Comparison of ENCODE assay signal across 1 cellular context in genomic region chr16:57624044-57624688, GRCh38.
TF ChIP-seq lines count a peak whose summit lies in the region.

No MANE protein-coding gene starts in this region.

TF ChIP-seq in HepG2, 621 proteins besides CTCF, POLR2A, EP300 and RAD21 (continued from another document and continues in another):
- TF ChIP-seq ZNF710 (CRISPR knock-in tag; IDR thresholded peaks at IDR 0.05; ENCODE audit: borderline replicate concordance): no peak
- peak; percentile 53 for TF ChIP-seq ARID5B (CRISPR knock-in tag; IDR thresholded peaks at IDR 0.05)
- TF ChIP-seq THYN1 (CRISPR knock-in tag; IDR thresholded peaks at IDR 0.05; ENCODE audit: borderline replicate concordance, low read depth): no peak
- TF ChIP-seq PBX3 (CRISPR knock-in tag; IDR thresholded peaks at IDR 0.05; ENCODE audit: borderline replicate concordance): no peak
- TF ChIP-seq ZNF292 (CRISPR knock-in tag; IDR thresholded peaks at IDR 0.05; ENCODE audit: borderline replicate concordance, low read depth): 0 out of 2 replicates have a peak, but pooled peaks have one; percentile 11
- peak; percentile 51; the same call in 1 of the 2 replicates for TF ChIP-seq ZBTB7B (CRISPR knock-in tag; IDR thresholded peaks at IDR 0.05)
- no peak for TF ChIP-seq ZSCAN21 (CRISPR knock-in tag; IDR thresholded peaks at IDR 0.05; ENCODE audit: borderline replicate concordance)
- no peak for TF ChIP-seq NR2F6 (IDR thresholded peaks at IDR 0.05)
- peak; percentile 57; the same call in 1 of the 2 replicates for TF ChIP-seq NR2F6 (CRISPR knock-in tag; IDR thresholded peaks at IDR 0.05)
- TF ChIP-seq ZNF441 (CRISPR knock-in tag; IDR thresholded peaks at IDR 0.05; ENCODE audit: borderline replicate concordance): no peak
- no peak for TF ChIP-seq GPN1 (CRISPR knock-in tag; IDR thresholded peaks at IDR 0.05; ENCODE audit: borderline replicate concordance)
- TF ChIP-seq ETV6 (CRISPR knock-in tag; conservative IDR thresholded peaks at IDR 0.05): no peak
- TF ChIP-seq NCOA5 (CRISPR knock-in tag; IDR thresholded peaks at IDR 0.05): no peak
- TF ChIP-seq CENPT (CRISPR knock-in tag; IDR thresholded peaks at IDR 0.05; ENCODE audit: low read depth): no peak
- no peak for TF ChIP-seq ZC3H13 (CRISPR knock-in tag; IDR thresholded peaks at IDR 0.05)
- TF ChIP-seq HIC2 (CRISPR knock-in tag; IDR thresholded peaks at IDR 0.05; ENCODE audit: low read depth): no peak; the same call in 1 of the 2 replicates
- TF ChIP-seq ZNF772 (CRISPR knock-in tag; IDR thresholded peaks at IDR 0.05): no peak
- TF ChIP-seq NFKBIZ (CRISPR knock-in tag; IDR thresholded peaks at IDR 0.05): peak; percentile 50; the same call in 1 of the 2 replicates
- no peak for TF ChIP-seq ZNF75D (CRISPR knock-in tag; IDR thresholded peaks at IDR 0.05; ENCODE audit: borderline replicate concordance)
- TF ChIP-seq NR1H2 (CRISPR knock-in tag; IDR thresholded peaks at IDR 0.05; ENCODE audit: borderline replicate concordance, low read depth): no peak
- no peak for TF ChIP-seq ARNTL (CRISPR knock-in tag; IDR thresholded peaks at IDR 0.05)
- no peak for TF ChIP-seq ZNF749 (CRISPR knock-in tag; IDR thresholded peaks at IDR 0.05; ENCODE audit: borderline replicate concordance)
- TF ChIP-seq ATF3 (CRISPR knock-in tag; IDR thresholded peaks at IDR 0.05): peak; percentile 97
- no peak for TF ChIP-seq ZNF30 (CRISPR knock-in tag; IDR thresholded peaks at IDR 0.05)
- TF ChIP-seq TSC22D2 (CRISPR knock-in tag; IDR thresholded peaks at IDR 0.05; ENCODE audit: borderline replicate concordance): no peak
- no peak for TF ChIP-seq ZKSCAN8 (CRISPR knock-in tag; IDR thresholded peaks at IDR 0.05; ENCODE audit: borderline replicate concordance)
- TF ChIP-seq HIVEP1 (CRISPR knock-in tag; IDR thresholded peaks at IDR 0.05): no peak
- TF ChIP-seq UBTF (CRISPR knock-in tag; IDR thresholded peaks at IDR 0.05): no peak
- no peak for TF ChIP-seq ZNF724P (CRISPR knock-in tag; IDR thresholded peaks at IDR 0.05; ENCODE audit: borderline replicate concordance)
- TF ChIP-seq ZBTB46 (CRISPR knock-in tag; IDR thresholded peaks at IDR 0.05; ENCODE audit: borderline replicate concordance): no peak
- peak; percentile 41; the same call in 1 of the 2 replicates for TF ChIP-seq RARA (CRISPR knock-in tag; IDR thresholded peaks at IDR 0.05)
- TF ChIP-seq ZSCAN22 (CRISPR knock-in tag; IDR thresholded peaks at IDR 0.05): no peak
- no peak for TF ChIP-seq DNMT3B (CRISPR knock-in tag; conservative IDR thresholded peaks at IDR 0.05)
- no peak for TF ChIP-seq ZNF264 (CRISPR knock-in tag; IDR thresholded peaks at IDR 0.05)
- TF ChIP-seq NRL (CRISPR knock-in tag; IDR thresholded peaks at IDR 0.05; ENCODE audit: borderline replicate concordance): no peak
- TF ChIP-seq ZBTB8A (CRISPR knock-in tag; IDR thresholded peaks at IDR 0.05; ENCODE audit: borderline replicate concordance, low read depth): no peak
- TF ChIP-seq NR2F2 (IDR thresholded peaks at IDR 0.05; ENCODE audit: borderline replicate concordance, low read depth): no peak
- no peak for TF ChIP-seq ZBTB21 (CRISPR knock-in tag; IDR thresholded peaks at IDR 0.05)
- 0 out of 2 replicates have a peak, but pooled peaks have one; percentile 32 for TF ChIP-seq KLF12 (CRISPR knock-in tag; IDR thresholded peaks at IDR 0.05; ENCODE audit: borderline replicate concordance)
- TF ChIP-seq SMC3 (IDR thresholded peaks at IDR 0.05; ENCODE audit: low read length): peak; percentile 13; the same call in 1 of the 2 replicates
- no peak for TF ChIP-seq ZNF576 (CRISPR knock-in tag; IDR thresholded peaks at IDR 0.05)
- no peak for TF ChIP-seq BATF2 (CRISPR knock-in tag; IDR thresholded peaks at IDR 0.05)
- no peak for TF ChIP-seq NAIF1 (CRISPR knock-in tag; IDR thresholded peaks at IDR 0.05; ENCODE audit: borderline replicate concordance)
- TF ChIP-seq ZNF430 (CRISPR knock-in tag; IDR thresholded peaks at IDR 0.05): no peak
- no peak for TF ChIP-seq RFXAP (CRISPR knock-in tag; IDR thresholded peaks at IDR 0.05; ENCODE audit: borderline replicate concordance)
- TF ChIP-seq ZNF569 (CRISPR knock-in tag; IDR thresholded peaks at IDR 0.05; ENCODE audit: borderline replicate concordance): no peak
- TF ChIP-seq ZNF33A (CRISPR knock-in tag; IDR thresholded peaks at IDR 0.05; ENCODE audit: borderline replicate concordance): no peak
- TF ChIP-seq FOXP4 (CRISPR knock-in tag; IDR thresholded peaks at IDR 0.05): peak; percentile 53; the same call in 1 of the 2 replicates
- no peak for TF ChIP-seq ZNF451 (CRISPR knock-in tag; IDR thresholded peaks at IDR 0.05)
- no peak for TF ChIP-seq IRF1 (CRISPR knock-in tag; IDR thresholded peaks at IDR 0.05; ENCODE audit: low read depth)
